ENCODE assay signal across 5 cellular contexts in the genomic region with DNA sequence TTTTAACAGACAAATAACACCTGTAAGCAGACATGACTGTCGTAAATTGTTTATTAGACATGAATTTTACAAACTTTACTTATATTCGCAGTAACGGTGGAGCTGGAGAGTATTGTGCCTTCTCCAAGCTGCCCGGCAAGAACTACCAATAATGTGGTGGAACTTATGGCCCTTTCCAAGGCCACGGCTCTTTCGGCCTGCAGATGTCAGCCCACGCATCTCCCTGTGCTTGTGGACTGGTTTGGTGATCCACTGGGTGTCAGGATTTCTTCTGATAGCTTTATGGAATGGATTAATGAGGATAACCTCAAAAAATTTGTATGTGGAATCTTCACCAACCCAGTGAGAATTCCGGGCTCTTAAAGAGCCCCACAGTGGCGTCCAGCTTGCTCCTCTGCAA. TPM values are rescaled to one million over a fixed set of nuclear protein-coding genes. Genes with fewer than 3 reads are reported as not detected.
"Had no signal": no experiment of that assay in that cellular context is flagged by ENCODE, and none has a peak within 500 bp of the region (broad histone marks: within the 10 kb centered on the region; RNA-seq: fewer than 3 reads in every experiment).

No MANE protein-coding gene starts in this region.

RNA-seq across cellular contexts. Expression of gene GSC, which starts 30.9 kb away (rescaled TPM):
- total RNA-seq: MCF 10A, OCI-LY7, PC-9, RPMI7951, SK-MEL-5 had no signal
